ENCODE assay signal across 1 cellular context in genomic region chr2:227324671-227325055, GRCh38.
TF ChIP-seq lines count a peak whose summit lies in the region.

No MANE protein-coding gene starts in this region.

TF ChIP-seq in HCT116, 20 proteins besides CTCF, POLR2A, EP300 and RAD21 (continued from another document):
- TF ChIP-seq REST (IDR thresholded peaks at IDR 0.05; ENCODE audit: low read depth) (no peak), ZFX (IDR thresholded peaks at IDR 0.05) (no peak), JUND (IDR thresholded peaks at IDR 0.05) (no peak), ZBTB33 (IDR thresholded peaks at IDR 0.05; ENCODE audit: extremely low read depth, insufficient replicate concordance, low read length) (no peak), EGR1 (IDR thresholded peaks at IDR 0.05; ENCODE audit: low read depth) (no peak), ATF3 (IDR thresholded peaks at IDR 0.05) (no peak)
